In genomic region chr15:91866971-91867372, GRCh38 we compare ENCODE assay signal across 10 cellular contexts. TPM values are rescaled to one million over a fixed set of nuclear protein-coding genes. Genes with fewer than 3 reads are reported as not detected.
DNase-seq lines count a peak whose midpoint lies in the region; ATAC-seq and TF ChIP-seq lines count a peak whose summit lies in the region.
"Had no signal": no experiment of that assay in that cellular context is flagged by ENCODE, and none has a peak within 500 bp of the region (broad histone marks: within the 10 kb centered on the region; RNA-seq: fewer than 3 reads in every experiment).

No MANE protein-coding gene starts in this region.

- peaks cover 83% of the 10 kb centered on the region for H3K4me1 Mint-ChIP-seq in Calu3 (ENCODE audit: low read depth, unreplicated experiment)

- no peak for ATAC-seq in GM18498 (IDR thresholded peaks at IDR 0.05; ENCODE audit: unreplicated experiment)
- no peak for ATAC-seq in GM19452 (IDR thresholded peaks at IDR 0.05; ENCODE audit: unreplicated experiment)
- ATAC-seq: GM12878 had no signal

- peaks cover 2 to 16% of the 10 kb centered on the region in 2 donors for H3K4me1 ChIP-seq in esophagus (ENCODE audit: control insufficient read depth in 2 of 2, insufficient read depth in 2 of 2, low read length in 1 of 2)

- H3K27me3 ChIP-seq in esophagus (ENCODE audit: control insufficient read depth in 1 of 2, insufficient read depth in 2 of 2, low read length in 2 of 2) (no peaks in the 10 kb centered on the region), brain microvascular endothelial cell (replicated peaks) (no peaks in the 10 kb centered on the region)

- no peaks in the 10 kb centered on the region for H3K9me3 Mint-ChIP-seq in Calu3 (ENCODE audit: low read depth, unreplicated experiment)

- peak overlapping the region; percentile 46 for H3K4me3 Mint-ChIP-seq in Calu3 (ENCODE audit: low read depth, unreplicated experiment)

- H3K36me3 Mint-ChIP-seq in Calu3 (ENCODE audit: insufficient read depth, unreplicated experiment): peaks cover 9% of the 10 kb centered on the region

- H3K4me3 ChIP-seq in esophagus (ENCODE audit: low read depth in 1 of 2, low read length in 2 of 2) (no peak overlapping the region), brain microvascular endothelial cell (ENCODE audit: low read depth, low read length) (no peak overlapping the region)
- H3K4me3 ChIP-seq: GM12878 had no signal

- H3K27ac ChIP-seq in esophagus (ENCODE audit: low read depth in 2 of 2, low read length in 1 of 2): peak overlapping the region; percentile 92 to 95
- H3K27ac ChIP-seq in brain microvascular endothelial cell: no peak overlapping the region
- H3K27ac ChIP-seq: VCaP had no signal

- in situ Hi-C loops in brain microvascular endothelial cell (cut with HindIII; ENCODE audit: low pct_ligation_motif_present, low sequenced_read_pairs): no loop called here

- H3K9me3 ChIP-seq in esophagus (ENCODE audit: control insufficient read depth in 2 of 2, insufficient read depth in 1 of 2, low read depth in 1 of 2, low read length in 1 of 2): no peaks in the 10 kb centered on the region

- no peak for TF ChIP-seq CTCF in Calu3 (IDR thresholded peaks at IDR 0.05; ENCODE audit: unreplicated experiment)
- TF ChIP-seq CTCF in brain microvascular endothelial cell (IDR thresholded peaks at IDR 0.05; ENCODE audit: low read depth, low read length, missing control alignments): no peak

- WGBS in esophagus, 2 donors: 35 to 66% methylated on average over 8 of the region's 8 CpGs

- intact Hi-C loops in Calu3 (cut with micrococcal nuclease; ENCODE audit: unreplicated experiment) (loop anchor here (1.0 to 5.0 kb wide), 4 partner anchors 11 to 290 kb away; no protein-coding TSS in a partner anchor), posterior cingulate gyrus (cut with DNase I) (no loop called here)

- no peaks in the 10 kb centered on the region for H3K36me3 ChIP-seq in esophagus (ENCODE audit: control insufficient read depth in 2 of 2, insufficient read depth in 2 of 2, low read length in 1 of 2)
- H3K36me3 ChIP-seq in brain microvascular endothelial cell (replicated peaks): no peaks in the 10 kb centered on the region

- DNase-seq in Calu3 (peak; percentile 41), NCI-H2171 treated with DMSO at 0.1 percent for 48 hours (lab: John Stamatoyannopoulos, UW) (peak; percentile 88), posterior cingulate gyrus (peak in 7 of 10 donors; percentile 35 to 92 (median 53)), brain microvascular endothelial cell (no peak), NK-92 (lab: John Stamatoyannopoulos, UW; ENCODE audit: unreplicated experiment) (no peak)

- CTCF ChIA-PET in Calu3 (lab: Charles Lee): interaction anchor here (0.6 to 4.7 kb wide), 10 partner anchors 13 to 212 kb away, joined by 3 to 55 read pairs (median 5); partner anchors contain the start of gene SLCO3A1

- H3K27me3 Mint-ChIP-seq in Calu3 (ENCODE audit: unreplicated experiment): no peaks in the 10 kb centered on the region

- peak overlapping the region; percentile 79 for H3K27ac Mint-ChIP-seq in Calu3 (ENCODE audit: unreplicated experiment)

- no TSS peak for BruUV-seq in Calu3 (replicated peaks; lab: Mats Ljungman, UMichigan)

RNA-seq across cellular contexts. Expression of gene SLCO3A1, which starts 13.5 kb away (rescaled TPM):
- 65.9 and 79.0 TPM in 2 replicates for total RNA-seq in Calu3 (2022)
- polyA plus RNA-seq in esophagus: 10 to 100 TPM; 18.2 to 18.5 TPM

Comparison
In these comparisons a context has a peak if more than half of its experiments do, and no peak if none do; other contexts are left out.
1. DNase-seq: peak in Calu3 (single experiment), NCI-H2171 treated with DMSO at 0.1 percent for 48 hours (single experiment) and posterior cingulate gyrus (7 of 10); none in brain microvascular endothelial cell (single experiment) and NK-92 (single experiment).